In the genomic region with DNA sequence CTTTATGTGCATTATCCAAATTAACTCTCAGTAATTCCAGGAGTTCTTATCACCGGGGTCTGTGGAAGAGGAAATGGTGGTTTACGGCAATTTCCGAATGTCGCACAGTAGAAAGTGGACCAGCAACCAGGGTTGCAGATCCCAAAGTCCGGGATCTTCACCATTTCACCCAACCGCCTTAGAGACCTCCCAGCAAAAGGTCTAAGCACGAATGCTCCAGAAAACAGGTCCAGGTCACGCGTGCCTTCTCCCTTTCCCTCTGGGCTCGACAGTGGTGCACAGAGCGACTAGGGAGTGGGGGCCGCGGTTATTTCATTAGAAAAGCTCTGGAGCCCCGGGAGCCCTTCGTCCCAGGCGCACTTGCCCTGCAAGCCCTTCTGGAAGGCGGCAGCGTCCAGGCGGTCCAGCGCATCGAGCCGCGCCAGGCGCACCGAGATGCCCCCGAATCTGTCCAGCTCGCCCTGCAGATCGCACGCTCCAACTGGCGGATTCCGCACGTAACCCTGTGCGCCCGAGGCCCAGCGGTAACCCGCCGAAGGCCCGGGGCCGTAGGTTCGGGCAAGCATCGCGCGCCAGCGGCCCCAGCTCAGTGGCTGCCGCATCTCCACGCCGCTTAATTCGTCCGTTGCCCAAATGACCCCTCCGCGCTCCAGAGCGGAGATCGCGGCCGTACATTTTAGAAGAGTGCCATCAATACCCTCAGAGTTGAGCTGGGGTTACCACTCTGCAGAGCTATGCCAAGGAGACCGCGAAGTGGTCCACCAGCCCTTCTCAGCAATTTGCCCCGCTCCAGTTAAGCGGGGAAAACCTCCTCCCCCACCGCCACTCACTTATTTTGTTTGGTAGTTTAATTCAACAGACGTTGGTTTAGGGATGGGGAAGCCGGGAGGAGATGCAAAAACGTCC, we compare ENCODE assay signal across 8 cellular contexts. TPM values are rescaled to one million over a fixed set of nuclear protein-coding genes. Genes with fewer than 3 reads are reported as not detected.
A peak's percentile ranks its signal among the peaks of the same experiment; 100 is the strongest.
DNase-seq lines count a peak whose midpoint lies in the region; ATAC-seq, FAIRE-seq and TF ChIP-seq lines count a peak whose summit lies in the region.

A gene with protein sequence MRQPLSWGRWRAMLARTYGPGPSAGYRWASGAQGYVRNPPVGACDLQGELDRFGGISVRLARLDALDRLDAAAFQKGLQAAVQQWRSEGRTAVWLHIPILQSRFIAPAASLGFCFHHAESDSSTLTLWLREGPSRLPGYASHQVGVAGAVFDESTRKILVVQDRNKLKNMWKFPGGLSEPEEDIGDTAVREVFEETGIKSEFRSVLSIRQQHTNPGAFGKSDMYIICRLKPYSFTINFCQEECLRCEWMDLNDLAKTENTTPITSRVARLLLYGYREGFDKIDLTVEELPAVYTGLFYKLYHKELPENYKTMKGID (minus strand): TSS at position 627 of the 906 bp plus-strand sequence. CDS start 25 bp downstream, at position 602.

- H3K27me3 ChIP-seq in neuron (ENCODE audit: insufficient read depth, low read length) (no peaks in the 10 kb centered on the region), thyroid gland (no peaks in the 10 kb centered on the region)

- peak in 1 of 2 donors; percentile 36 for TF ChIP-seq POLR2A in thyroid gland (IDR thresholded peaks at IDR 0.05)

- H3K27ac ChIP-seq in thyroid gland = peak within 1 kb of the TSS; percentile 20 to 77 (median 74)

- H3K36me3 ChIP-seq in neuron (ENCODE audit: insufficient read depth, low read length) (no peaks in the 10 kb centered on the region), thyroid gland (no peaks in the 10 kb centered on the region)

- WGBS in thyroid gland, 2 donors = 0 to 1% methylated on average over 18 to 26 of the region's 63 CpGs

- intact Hi-C loops in thyroid gland (cut with DNase I) = no loop called here

- H3K9me3 ChIP-seq in neuron (ENCODE audit: low read length) (no peaks in the 10 kb centered on the region), thyroid gland (no peaks in the 10 kb centered on the region)

- H2AFZ ChIP-seq in neuron (ENCODE audit: low read depth, low read length) = peak within 1 kb of the TSS; percentile 96

- H3K4me1 ChIP-seq in neuron (ENCODE audit: insufficient read depth, low read length) = peaks cover 10% of the 10 kb centered on the region
- H3K4me1 ChIP-seq in thyroid gland = peaks cover 0 to 5% of the 10 kb centered on the region in 2 donors

- H3K4me3 ChIP-seq in neuron (ENCODE audit: low read length) = peak within 1 kb of the TSS; percentile 91
- peak within 1 kb of the TSS; percentile 21 to 89 (median 84) for H3K4me3 ChIP-seq in thyroid gland (replicated peaks in 1 of 3)

- DNase-seq in DMS79 treated with DMSO at 0.1 percent for 48 hours (lab: John Stamatoyannopoulos, UW) (peak; percentile 24), HTR-8/SVneo (ENCODE audit: insufficient read length, low spot score) (peak; percentile 70), RKO (ENCODE audit: low spot score) (peak; percentile 82), frontal cortex (ENCODE audit: low spot score in 2 of 2) (peak; percentile 50 to 63), thyroid gland (peak; percentile 58 to 66)
- DNase-seq in activated naive CD4-positive, alpha-beta T cell treated with Interleukin-2 at 50 U/mL for 16 hours = peak; percentile 38

- peak; percentile 73 for ATAC-seq in GM21447 (IDR thresholded peaks at IDR 0.05; ENCODE audit: unreplicated experiment)

- FAIRE-seq in HTR-8/SVneo (lab: Jason Lieb, UNC) = peak; percentile 84
- FAIRE-seq in frontal cortex (lab: Jason Lieb, UNC) = no peak

- TF ChIP-seq CTCF in thyroid gland (IDR thresholded peaks at IDR 0.05) = no peak

RNA-seq across cellular contexts. Expression of the gene that starts here (rescaled TPM):
- total RNA-seq in frontal cortex (6.9 TPM), thyroid gland (10 to 100 TPM in 3 of 4 donors, 1 to 10 TPM in 1; 6.3 to 24.8 (median 13.9) TPM)

Comparison
In these comparisons a context has a peak if more than half of its experiments do, and no peak if none do; other contexts are left out.
1. Peak in every context shown above with its lines: DNase-seq, ATAC-seq, H3K4me3 ChIP-seq and H3K27ac ChIP-seq.
2. DNase-seq: peak in every context shown above with its lines; median percentile 82 in RKO; 70 in HTR-8/SVneo; 62 in thyroid gland; 56 in frontal cortex; 38 in activated naive CD4-positive, alpha-beta T cell treated with Interleukin-2 at 50 U/mL for 16 hours; 24 in DMS79 treated with DMSO at 0.1 percent for 48 hours.